Comparison of ENCODE assay signal across 7 cellular contexts in genomic region chr2:32553829-32554432, GRCh38.
DNase-seq lines count a peak whose midpoint lies in the region; ATAC-seq and TF ChIP-seq lines count a peak whose summit lies in the region.

No MANE protein-coding gene starts in this region.

- peaks cover 1% of the 10 kb centered on the region for H3K36me3 Mint-ChIP-seq in nephron progenitor cell (ENCODE audit: low read depth)

- peak; percentile 66 for TF ChIP-seq CTCF in epithelial cell of esophagus (IDR thresholded peaks at IDR 0.05; ENCODE audit: insufficient read depth, low read depth, low read length, missing control alignments)
- TF ChIP-seq CTCF in nephron progenitor cell (IDR thresholded peaks at IDR 0.05): peak; percentile 68

- no peak overlapping the region for H3K4me3 Mint-ChIP-seq in nephron progenitor cell

- H3K9me3 Mint-ChIP-seq in nephron progenitor cell: no peaks in the 10 kb centered on the region

- ATAC-seq in GM19463 (IDR thresholded peaks at IDR 0.05; ENCODE audit: unreplicated experiment): peak; percentile 82
- ATAC-seq in HG03575 (IDR thresholded peaks at IDR 0.05; ENCODE audit: extremely low read depth, insufficient number of reproducible peaks, low FRiP score, unreplicated experiment): peak; percentile 68

- H3K4me1 Mint-ChIP-seq in nephron progenitor cell: no peaks in the 10 kb centered on the region

- DNase-seq in G401 (ENCODE audit: low spot score): peak; percentile 45
- peak; percentile 60 for DNase-seq in RPMI8226
- peak; percentile 50 for DNase-seq in epithelial cell of esophagus (ENCODE audit: low read depth)
- no peak for DNase-seq in nephron progenitor cell
- DNase-seq in effector CD4-positive, alpha-beta T cell: no peak

- H3K4me3 ChIP-seq in epithelial cell of esophagus (ENCODE audit: low read length): no peak overlapping the region

- H3K27me3 Mint-ChIP-seq in nephron progenitor cell (ENCODE audit: low read depth, poor library complexity): no peaks in the 10 kb centered on the region

- H3K27ac Mint-ChIP-seq in nephron progenitor cell: no peak overlapping the region

- in situ Hi-C loops in G401 (cut with HindIII; ENCODE audit: low sequenced_read_pairs): no loop called here

Comparison
In these comparisons a context has a peak if more than half of its experiments do, and no peak if none do; other contexts are left out.
1. DNase-seq: peak in G401 (single experiment), RPMI8226 (single experiment) and epithelial cell of esophagus (single experiment); none in nephron progenitor cell (single experiment) and effector CD4-positive, alpha-beta T cell (single experiment).